In the genomic region with DNA sequence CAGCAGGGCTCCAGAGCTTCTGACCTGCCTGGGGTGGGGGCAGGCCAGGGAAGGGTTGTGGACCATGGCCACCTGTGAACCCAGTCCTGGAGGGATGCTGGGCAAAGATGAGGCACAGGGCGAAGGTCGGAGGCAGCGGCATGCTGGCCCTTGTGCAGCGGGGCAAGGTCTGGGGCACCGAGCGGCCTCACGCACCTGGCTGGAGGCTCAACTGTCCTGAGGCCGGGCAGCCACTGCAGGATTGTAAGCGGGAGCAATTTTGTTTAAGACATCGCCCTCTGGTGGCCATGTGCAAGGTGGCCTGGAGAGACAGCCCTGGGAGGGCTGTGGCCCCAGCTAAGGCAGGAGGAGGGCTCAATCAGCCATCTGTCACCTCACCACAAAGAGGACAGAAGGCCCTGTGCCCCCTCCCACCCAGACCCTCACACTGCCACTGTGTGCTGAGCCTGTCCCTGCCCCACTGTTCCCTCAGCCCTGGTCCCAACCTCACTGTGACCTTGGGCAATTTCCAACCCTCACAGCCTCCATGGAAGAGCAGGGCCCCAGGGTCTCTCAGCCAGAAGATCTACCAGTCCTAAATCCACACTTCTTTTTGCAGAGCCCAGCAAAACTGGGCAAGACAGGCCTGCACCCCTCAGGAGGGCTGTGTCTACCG, we compare ENCODE assay signal across 8 cellular contexts.
DNase-seq lines count a peak whose midpoint lies in the region; ATAC-seq and TF ChIP-seq lines count a peak whose summit lies in the region.

No MANE protein-coding gene starts in this region.

- DNase-seq in AG08396 (ENCODE audit: low spot score) (peak; percentile 89), KG1 (lab: John Stamatoyannopoulos, UW) (peak; percentile 12), RKO (ENCODE audit: low spot score) (peak; percentile 76), activated T-helper 1 cell treated with Interleukin-2 at 50 U/mL for 16 hours (ENCODE audit: low read depth) (peak; percentile 37), fibroblast of pulmonary artery (ENCODE audit: low read depth) (peak; percentile 72), non-pigmented ciliary epithelial cell (ENCODE audit: low read depth) (peak; percentile 26), superior temporal gyrus (ENCODE audit: extremely low spot score) (peak; percentile 82)

- peak; percentile 71 for TF ChIP-seq CTCF in fibroblast of pulmonary artery (IDR thresholded peaks at IDR 0.05; ENCODE audit: low read length, missing control alignments)

- H3K4me3 ChIP-seq in fibroblast of pulmonary artery (replicated peaks; ENCODE audit: low read depth, low read length): no peak overlapping the region

- peak; percentile 67 for ATAC-seq in GM18909 (IDR thresholded peaks at IDR 0.05; ENCODE audit: poor library complexity, unreplicated experiment)

Comparison
In these comparisons a context has a peak if more than half of its experiments do, and no peak if none do; other contexts are left out.
1. DNase-seq: peak in every context shown above with its lines; median percentile 89 in AG08396; 82 in superior temporal gyrus; 76 in RKO; 72 in fibroblast of pulmonary artery; 37 in activated T-helper 1 cell treated with Interleukin-2 at 50 U/mL for 16 hours; 26 in non-pigmented ciliary epithelial cell; 12 in KG1.